1 cellular context compared by ENCODE assay signal in genomic region chr1:3326516-3327388, GRCh38.
TF ChIP-seq lines count a peak whose summit lies in the region.

No MANE protein-coding gene starts in this region.

TF ChIP-seq in HepG2, 621 proteins besides CTCF, POLR2A, EP300 and RAD21 (continued from another document and continues in another):
- TF ChIP-seq USF2 (IDR thresholded peaks at IDR 0.05; ENCODE audit: low read depth, low read length) (no peak), USF2 (CRISPR knock-in tag; IDR thresholded peaks at IDR 0.05; ENCODE audit: borderline replicate concordance) (no peak), ARID5B (CRISPR knock-in tag; IDR thresholded peaks at IDR 0.05) (peak; percentile 64), ZNF253 (CRISPR knock-in tag; IDR thresholded peaks at IDR 0.05; ENCODE audit: borderline replicate concordance) (no peak), RFXANK (CRISPR knock-in tag; IDR thresholded peaks at IDR 0.05) (no peak), MAFK (conservative IDR thresholded peaks at IDR 0.05 in 1 of 2, IDR thresholded peaks at IDR 0.05 in 1 of 2; ENCODE audit: low read length in 2 of 2) (no peak), ZNF337 (CRISPR knock-in tag; IDR thresholded peaks at IDR 0.05; ENCODE audit: borderline replicate concordance, low read depth) (no peak), PPARG (CRISPR knock-in tag; conservative IDR thresholded peaks at IDR 0.05) (peak; percentile 20; the same call in 1 of the 2 replicates), RFXAP (CRISPR knock-in tag; IDR thresholded peaks at IDR 0.05; ENCODE audit: borderline replicate concordance) (peak; percentile 79; the same call in 1 of the 2 replicates), TEF (CRISPR knock-in tag; IDR thresholded peaks at IDR 0.05) (no peak), HDAC6 (IDR thresholded peaks at IDR 0.05; ENCODE audit: low read depth, low read length) (no peak), ZNF354B (CRISPR knock-in tag; IDR thresholded peaks at IDR 0.05) (no peak), ARHGAP35 (CRISPR knock-in tag; IDR thresholded peaks at IDR 0.05; ENCODE audit: borderline replicate concordance) (no peak; the same call in 1 of the 2 replicates), ZBTB39 (CRISPR knock-in tag; IDR thresholded peaks at IDR 0.05) (no peak), ZNF724P (CRISPR knock-in tag; IDR thresholded peaks at IDR 0.05; ENCODE audit: borderline replicate concordance) (no peak; the same call in 1 of the 2 replicates), DDIT3 (CRISPR knock-in tag; IDR thresholded peaks at IDR 0.05) (no peak), NONO (IDR thresholded peaks at IDR 0.05) (no peak), NONO (CRISPR knock-in tag; conservative IDR thresholded peaks at IDR 0.05) (no peak; the same call in 1 of the 2 replicates), SP1 (IDR thresholded peaks at IDR 0.05) (no peak), SP1 (CRISPR knock-in tag; IDR thresholded peaks at IDR 0.05) (peak; percentile 46; the same call in 1 of the 2 replicates), ZNF510 (CRISPR knock-in tag; IDR thresholded peaks at IDR 0.05; ENCODE audit: low read depth) (no peak), ZNF180 (CRISPR knock-in tag; IDR thresholded peaks at IDR 0.05; ENCODE audit: borderline replicate concordance, low read depth) (no peak), SNAPC4 (CRISPR knock-in tag; IDR thresholded peaks at IDR 0.05) (0 out of 2 replicates have a peak, but pooled peaks have one; percentile 27), RNF219 (CRISPR knock-in tag; IDR thresholded peaks at IDR 0.05) (no peak), CC2D1A (CRISPR knock-in tag; IDR thresholded peaks at IDR 0.05) (no peak), DMTF1 (CRISPR knock-in tag; IDR thresholded peaks at IDR 0.05) (no peak), HMGXB3 (CRISPR knock-in tag; IDR thresholded peaks at IDR 0.05; ENCODE audit: borderline replicate concordance) (no peak), NPAS2 (CRISPR knock-in tag; IDR thresholded peaks at IDR 0.05; ENCODE audit: borderline replicate concordance) (no peak), ZKSCAN8 (CRISPR knock-in tag; IDR thresholded peaks at IDR 0.05; ENCODE audit: borderline replicate concordance) (peak; percentile 70; the same call in 1 of the 2 replicates), SRSF1 (optimal IDR thresholded peaks at IDR 0.05; ENCODE audit: low read depth, low read length) (peak; percentile 67), GFI1 (CRISPR knock-in tag; IDR thresholded peaks at IDR 0.05; ENCODE audit: borderline replicate concordance) (no peak), SOX13 (IDR thresholded peaks at IDR 0.05) (no peak), SOX13 (CRISPR knock-in tag; conservative IDR thresholded peaks at IDR 0.05 in 1 of 2, IDR thresholded peaks at IDR 0.05 in 1 of 2) (peak in 1 of 2 experiments; percentile 69; a peak in 1 of 4 replicates)
